1 cellular context compared by ENCODE assay signal in genomic region chr19:51702754-51703654, GRCh38.
A peak's percentile ranks its signal among the peaks of the same experiment; 100 is the strongest.
TF ChIP-seq lines count a peak whose summit lies in the region.

No MANE protein-coding gene starts in this region.

TF ChIP-seq in K562, 482 proteins besides CTCF, POLR2A, EP300 and RAD21 (continued from another document):
- TF ChIP-seq MGA (IDR thresholded peaks at IDR 0.05), result peak; percentile 49; the same call in 1 of the 2 replicates
- no peak for TF ChIP-seq ZNF212 (CRISPR knock-in tag; IDR thresholded peaks at IDR 0.05)
- 0 out of 2 replicates have a peak, but pooled peaks have one; percentile 31 for TF ChIP-seq ZBTB5 (IDR thresholded peaks at IDR 0.05)
- no peak for TF ChIP-seq RBBP5 (IDR thresholded peaks at IDR 0.05; ENCODE audit: borderline replicate concordance, insufficient read depth, low read length, poor library complexity, severe bottlenecking)
- no peak for TF ChIP-seq MCM7 (IDR thresholded peaks at IDR 0.05)
- TF ChIP-seq SNIP1 (IDR thresholded peaks at IDR 0.05; ENCODE audit: low read depth), result no peak
- TF ChIP-seq RBFOX2 (IDR thresholded peaks at IDR 0.05; ENCODE audit: low read depth, low read length), result peak; percentile 54
- no peak for TF ChIP-seq KLF6 (CRISPR knock-in tag; IDR thresholded peaks at IDR 0.05; ENCODE audit: borderline replicate concordance)
- no peak for TF ChIP-seq NR0B1 (IDR thresholded peaks at IDR 0.05; ENCODE audit: partially characterized antibody)
- 0 out of 4 replicates have a peak, but pooled peaks of 1 of the 2 experiments have one; percentile 27 for TF ChIP-seq UBTF (IDR thresholded peaks at IDR 0.05; ENCODE audit: borderline replicate concordance in 1 of 2, low read depth in 2 of 2, low read length in 2 of 2)
- no peak for TF ChIP-seq ZNF512 (tag; IDR thresholded peaks at IDR 0.05)
- TF ChIP-seq ZNF407 (IDR thresholded peaks at IDR 0.05; ENCODE audit: low read depth), result no peak
- TF ChIP-seq ILF3 (IDR thresholded peaks at IDR 0.05; ENCODE audit: borderline replicate concordance), result no peak
- TF ChIP-seq ZNF12 (CRISPR knock-in tag; IDR thresholded peaks at IDR 0.05), result no peak
- 0 out of 2 replicates have a peak, but pooled peaks have one; percentile 1 for TF ChIP-seq POLR2H (tag; IDR thresholded peaks at IDR 0.05; ENCODE audit: low read depth)
- TF ChIP-seq STAT5A (IDR thresholded peaks at IDR 0.05; ENCODE audit: borderline replicate concordance, low read length), result no peak
- 0 out of 2 replicates have a peak, but pooled peaks have one; percentile 75 for TF ChIP-seq CAMTA2 (CRISPR knock-in tag; conservative IDR thresholded peaks at IDR 0.05)
